Comparison of ENCODE assay signal across 14 cellular contexts in genomic region chr4:20512053-20512810, GRCh38.
DNase-seq lines count a peak whose midpoint lies in the region; FAIRE-seq and TF ChIP-seq lines count a peak whose summit lies in the region.
"Had no signal": no experiment of that assay in that cellular context is flagged by ENCODE, and none has a peak within 500 bp of the region (broad histone marks: within the 10 kb centered on the region; RNA-seq: fewer than 3 reads in every experiment).

No MANE protein-coding gene starts in this region.

- H3K27ac ChIP-seq in epithelial cell of prostate (peak overlapping the region; percentile 45), WERI-Rb-1 (no peak overlapping the region)
- H3K27ac ChIP-seq: dorsolateral prefrontal cortex, esophagus muscularis mucosa, KMS-11 had no signal

- H3K27me3 ChIP-seq in WERI-Rb-1 (ENCODE audit: insufficient read depth, low read depth, severe bottlenecking), result no peaks in the 10 kb centered on the region
- H3K27me3 ChIP-seq: dorsolateral prefrontal cortex, esophagus muscularis mucosa had no signal

- no peak for TF ChIP-seq CTCF in WERI-Rb-1 (IDR thresholded peaks at IDR 0.05; ENCODE audit: low read depth, low read length)
- no peak for TF ChIP-seq CTCF in foreskin fibroblast (IDR thresholded peaks at IDR 0.05; ENCODE audit: low read depth, low read length)

- DNase-seq in DMS153 (lab: John Stamatoyannopoulos, UW) (peak; percentile 78), NCI-H146 (lab: John Stamatoyannopoulos, UW) (peak; percentile 77), NCI-H774 (lab: John Stamatoyannopoulos, UW) (peak; percentile 56), epithelial cell of prostate (ENCODE audit: low read depth, low spot score) (no peak), NCI-H524 treated with DMSO at 0.1 percent for 48 hours (lab: John Stamatoyannopoulos, UW) (no peak), WERI-Rb-1 (no peak), RCC 7860 (ENCODE audit: low spot score) (no peak), foreskin fibroblast (no peak)
- DNase-seq: activated naive CD4-positive, alpha-beta T cell treated with anti-CD3 and anti-CD28 coated beads, Interleukin-2, amount 10 ng/mL, durations not matched to agents 7 days and 5 days; CD8-positive, alpha-beta T cell; dorsolateral prefrontal cortex; NCI-H1694 treated with DMSO at 0.1 percent for 48 hours had no signal

- FAIRE-seq in RCC 7860 (lab: Jason Lieb, UNC), result no peak

- H3K4me3 ChIP-seq in WERI-Rb-1 (ENCODE audit: low read depth, low read length) (no peak overlapping the region), foreskin fibroblast (ENCODE audit: low read depth in 1 of 2, low read length in 2 of 2) (no peak overlapping the region)
- H3K4me3 ChIP-seq: dorsolateral prefrontal cortex, esophagus muscularis mucosa had no signal

- no peaks in the 10 kb centered on the region for H3K9me3 ChIP-seq in WERI-Rb-1 (ENCODE audit: severe bottlenecking)
- H3K9me3 ChIP-seq: esophagus muscularis mucosa had no signal

- no peaks in the 10 kb centered on the region for H3K36me3 ChIP-seq in WERI-Rb-1

Comparison
In these comparisons a context has a peak if more than half of its experiments do, and no peak if none do; other contexts are left out.
1. DNase-seq: peak in DMS153 (single experiment), NCI-H146 (single experiment) and NCI-H774 (single experiment); none in epithelial cell of prostate (single experiment), NCI-H524 treated with DMSO at 0.1 percent for 48 hours (single experiment), WERI-Rb-1 (single experiment), RCC 7860 (single experiment) and foreskin fibroblast (0 of 2).